7 cellular contexts compared by ENCODE assay signal in the genomic region with DNA sequence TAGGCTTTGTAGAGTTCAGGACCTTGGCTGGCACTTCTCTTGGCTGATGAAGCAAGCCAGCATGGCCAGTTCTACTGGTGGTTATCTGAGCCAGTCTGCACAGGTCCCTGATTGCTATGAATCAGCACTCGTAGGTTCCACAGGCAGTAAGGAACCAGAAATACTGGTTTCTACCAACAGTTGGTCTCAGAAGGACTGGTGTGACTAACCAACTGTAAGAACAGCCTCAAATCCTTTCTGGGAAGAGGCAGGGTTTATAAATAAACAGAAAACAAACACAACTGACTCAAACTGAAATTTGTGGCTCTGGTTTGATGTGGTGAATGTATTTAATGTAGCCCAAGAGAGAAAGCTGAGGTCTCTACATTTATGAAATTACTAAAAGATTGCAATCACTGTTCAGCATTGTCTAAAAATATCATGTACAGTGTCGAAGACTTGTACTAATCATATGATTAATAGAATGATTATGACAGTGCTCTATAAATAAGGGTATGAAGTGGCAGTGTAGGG. TPM values are rescaled to one million over a fixed set of nuclear protein-coding genes. Genes with fewer than 3 reads are reported as not detected.
A peak's percentile ranks its signal among the peaks of the same experiment; 100 is the strongest.
DNase-seq lines count a peak whose midpoint lies in the region; ATAC-seq lines count a peak whose summit lies in the region.

No MANE protein-coding gene starts in this region.

- ATAC-seq in GM18508 (IDR thresholded peaks at IDR 0.05; ENCODE audit: insufficient read depth, unreplicated experiment) (peak; percentile 82), GM21737 (IDR thresholded peaks at IDR 0.05; ENCODE audit: unreplicated experiment) (peak; percentile 95), left lobe of liver (peak; percentile 90)
- ATAC-seq in activated T-helper 17 cell treated with anti-CD3 and anti-CD28 coated beads, Interleukin-2, amount 50 U/mL, for 72 hours (replicated peaks), result peak; percentile 92

- peak; percentile 27 for DNase-seq in Jurkat, Clone E6-1 (ENCODE audit: low read depth, low spot score)
- DNase-seq in left lobe of liver (ENCODE audit: low spot score) (peak; percentile 61), NCI-H69 (lab: John Stamatoyannopoulos, UW) (no peak), NCI-H2107 (lab: John Stamatoyannopoulos, UW) (no peak)

- no peaks in the 10 kb centered on the region for H3K9me3 Mint-ChIP-seq in activated T-helper 17 cell treated with anti-CD3 and anti-CD28 coated beads, Interleukin-2, amount 50 U/mL, for 72 hours

- peaks cover 10% of the 10 kb centered on the region for H3K27me3 Mint-ChIP-seq in activated T-helper 17 cell treated with anti-CD3 and anti-CD28 coated beads, Interleukin-2, amount 50 U/mL, for 72 hours

- no peaks in the 10 kb centered on the region for H3K36me3 Mint-ChIP-seq in activated T-helper 17 cell treated with anti-CD3 and anti-CD28 coated beads, Interleukin-2, amount 50 U/mL, for 72 hours (ENCODE audit: low read depth)

- H3K4me3 Mint-ChIP-seq in activated T-helper 17 cell treated with anti-CD3 and anti-CD28 coated beads, Interleukin-2, amount 50 U/mL, for 72 hours, result peak overlapping the region; percentile 55

- no peak overlapping the region for H3K4me3 ChIP-seq in Jurkat, Clone E6-1 (ENCODE audit: low read length)

- H3K27ac Mint-ChIP-seq in activated T-helper 17 cell treated with anti-CD3 and anti-CD28 coated beads, Interleukin-2, amount 50 U/mL, for 72 hours, result peak overlapping the region; percentile 91

- H3K4me1 Mint-ChIP-seq in activated T-helper 17 cell treated with anti-CD3 and anti-CD28 coated beads, Interleukin-2, amount 50 U/mL, for 72 hours, result peaks cover 20% of the 10 kb centered on the region

RNA-seq across cellular contexts. Expression of a gene that starts 44.1 kb away (rescaled TPM):
- 1.1 TPM for polyA plus RNA-seq in Jurkat, Clone E6-1 (2012; ENCODE audit: insufficient read depth, insufficient read length)
- total RNA-seq in activated T-helper 17 cell treated with anti-CD3 and anti-CD28 coated beads, Interleukin-2, amount 50 U/mL, for 72 hours, result 10 to 100 TPM; 10.4 to 13.5 TPM
- 85.7 TPM for total RNA-seq in left lobe of liver

Comparison
In these comparisons a context has a peak if more than half of its experiments do, and no peak if none do; other contexts are left out.
1. DNase-seq: peak in Jurkat, Clone E6-1 (single experiment) and left lobe of liver (single experiment); none in NCI-H69 (single experiment) and NCI-H2107 (single experiment).
2. Peak in every context shown above with its lines, with median percentiles within 50 percentile points of each other: ATAC-seq.